8 cellular contexts compared by ENCODE assay signal in the genomic region with DNA sequence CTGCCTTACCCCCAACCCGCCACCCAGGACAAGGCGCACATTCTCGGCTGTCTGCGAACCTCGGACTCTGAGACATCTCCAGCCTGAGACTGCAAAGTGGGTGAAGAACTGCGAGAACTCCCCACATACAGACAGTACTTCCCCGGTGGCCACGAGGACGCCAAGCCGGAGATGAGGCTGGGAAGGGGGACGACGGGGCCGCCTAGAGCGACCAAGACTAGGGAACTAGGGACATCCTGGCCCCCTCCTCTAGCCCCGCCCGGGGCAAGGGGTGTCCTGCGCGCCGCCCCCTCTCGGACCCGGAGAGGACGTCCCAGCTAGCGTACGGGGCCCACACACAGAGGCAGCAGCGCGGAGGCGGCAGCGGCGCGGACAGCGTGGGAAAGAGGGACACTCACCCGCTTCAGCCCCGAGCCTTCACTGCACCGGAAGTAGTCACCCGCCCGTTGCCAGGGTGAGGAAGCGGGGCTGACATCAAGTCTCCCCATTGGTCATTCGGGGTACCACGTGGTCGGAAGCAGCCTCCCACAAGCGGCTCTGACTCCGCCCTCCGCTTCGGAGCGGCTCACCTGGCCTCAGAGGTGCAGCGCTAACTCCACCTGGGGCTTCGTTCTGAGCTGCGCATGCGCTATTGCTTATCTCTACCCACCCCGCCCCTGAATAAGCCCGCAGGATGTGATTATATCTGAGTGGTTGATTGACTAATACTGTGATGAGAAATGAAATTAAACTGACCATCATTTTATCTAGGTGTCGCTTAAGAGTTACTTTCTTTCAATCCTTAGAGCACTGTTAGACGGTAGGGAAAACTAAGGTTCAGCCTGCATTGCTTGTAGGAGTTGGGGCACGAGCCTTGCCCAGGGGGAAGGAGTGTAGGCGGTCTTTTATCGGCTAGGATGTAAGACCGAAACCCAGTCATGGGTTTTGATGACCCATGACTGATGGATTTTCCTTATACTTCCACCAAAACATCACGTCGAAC. TPM values are rescaled to one million over a fixed set of nuclear protein-coding genes. Genes with fewer than 3 reads are reported as not detected.
A peak's percentile ranks its signal among the peaks of the same experiment; 100 is the strongest.
DNase-seq lines count a peak whose midpoint lies in the region; ATAC-seq, FAIRE-seq and TF ChIP-seq lines count a peak whose summit lies in the region.

A gene with protein sequence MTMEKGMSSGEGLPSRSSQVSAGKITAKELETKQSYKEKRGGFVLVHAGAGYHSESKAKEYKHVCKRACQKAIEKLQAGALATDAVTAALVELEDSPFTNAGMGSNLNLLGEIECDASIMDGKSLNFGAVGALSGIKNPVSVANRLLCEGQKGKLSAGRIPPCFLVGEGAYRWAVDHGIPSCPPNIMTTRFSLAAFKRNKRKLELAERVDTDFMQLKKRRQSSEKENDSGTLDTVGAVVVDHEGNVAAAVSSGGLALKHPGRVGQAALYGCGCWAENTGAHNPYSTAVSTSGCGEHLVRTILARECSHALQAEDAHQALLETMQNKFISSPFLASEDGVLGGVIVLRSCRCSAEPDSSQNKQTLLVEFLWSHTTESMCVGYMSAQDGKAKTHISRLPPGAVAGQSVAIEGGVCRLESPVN (minus strand): TSS at position 437 of the 982 bp plus-strand sequence. CDS start 8,854 bp downstream, outside the sequence.

- peak; percentile 7 for TF ChIP-seq CTCF in progenitor cell of endocrine pancreas (IDR thresholded peaks at IDR 0.05; ENCODE audit: unreplicated experiment)

- H3K4me1 Mint-ChIP-seq in T-cell (peaks cover 18 to 26% (median 22%) of the 10 kb centered on the region in 3 donors), progenitor cell of endocrine pancreas (ENCODE audit: low read depth) (peaks cover 18% of the 10 kb centered on the region)

- H3K27ac Mint-ChIP-seq in T-cell, result peak within 1 kb of the TSS; percentile 65 to 77
- peak within 1 kb of the TSS; percentile 95 for H3K27ac Mint-ChIP-seq in progenitor cell of endocrine pancreas

- peaks cover 4% of the 10 kb centered on the region for H3K36me3 Mint-ChIP-seq in T-cell
- peaks cover 3% of the 10 kb centered on the region for H3K36me3 Mint-ChIP-seq in progenitor cell of endocrine pancreas (ENCODE audit: insufficient read depth)

- no peaks in the 10 kb centered on the region for H3K9me3 Mint-ChIP-seq in T-cell
- H3K9me3 Mint-ChIP-seq in progenitor cell of endocrine pancreas (ENCODE audit: low read depth), result no peaks in the 10 kb centered on the region

- ATAC-seq in HG02840 (IDR thresholded peaks at IDR 0.05; ENCODE audit: low FRiP score, unreplicated experiment) (peak; percentile 100), T-cell (replicated peaks in 1 of 4) (peak; percentile 99 to 100 (median 100)), left cardiac atrium (peak; percentile 100)

- TF ChIP-seq POLR2A in GM12891 (IDR thresholded peaks at IDR 0.05; ENCODE audit: low read depth, low read length), result peak; percentile 48; the same call in 1 of the 2 replicates

- H3K4me3 Mint-ChIP-seq in T-cell (peak within 1 kb of the TSS; percentile 85 to 89 (median 88)), progenitor cell of endocrine pancreas (ENCODE audit: low read depth) (peak within 1 kb of the TSS; percentile 91)

- peak; percentile 100 for FAIRE-seq in GM12891 (lab: Jason Lieb, UNC)

- CTCF ChIA-PET in T-cell (lab: Charles Lee), result no interaction called here

- peak; percentile 86 for DNase-seq in GM12891 (ENCODE audit: insufficient read length, low spot score)
- peak; percentile 85 for DNase-seq in NCI-H1436 treated with DMSO at 0.1 percent for 48 hours (lab: John Stamatoyannopoulos, UW)
- peak; percentile 93 to 99 (median 97) for DNase-seq in T-cell
- peak; percentile 90 for DNase-seq in amniotic stem cell (lab: John Stamatoyannopoulos, UW)
- DNase-seq in left cardiac atrium, result peak; percentile 96
- peak; percentile 97 for DNase-seq in progenitor cell of endocrine pancreas (ENCODE audit: low spot score, unreplicated experiment)
- DNase-seq in ureter (ENCODE audit: low spot score), result peak; percentile 97

- intact Hi-C loops in left cardiac atrium (cut with DNase I), result no loop called here

- H3K27me3 Mint-ChIP-seq in T-cell (peaks cover 3 to 8% of the 10 kb centered on the region in 2 donors), progenitor cell of endocrine pancreas (peaks cover 13% of the 10 kb centered on the region)

- POLR2A ChIA-PET in T-cell (lab: Charles Lee), result no interaction called here

TF ChIP-seq in GM12891, 5 proteins besides CTCF, POLR2A, EP300 and RAD21:
- TF ChIP-seq POU2F2 (IDR thresholded peaks at IDR 0.05; ENCODE audit: low read depth, low read length) (peak; percentile 49; the same call in 1 of the 2 replicates), POLR2AphosphoS5 (IDR thresholded peaks at IDR 0.05; ENCODE audit: low read depth, low read length) (peak; percentile 73), TAF1 (IDR thresholded peaks at IDR 0.05; ENCODE audit: low read depth, low read length) (peak; percentile 85), SPI1 (IDR thresholded peaks at IDR 0.05; ENCODE audit: low read depth, low read length) (no peak), PAX5 (IDR thresholded peaks at IDR 0.05; ENCODE audit: insufficient read depth, low read length, severe bottlenecking) (no peak)
TF ChIP-seq in GM12891: peak in this region for 3.

RNA-seq across cellular contexts. Expression of the gene that starts here (rescaled TPM):
- polyA plus RNA-seq in GM12891 (2012; ENCODE audit: low read depth, missing spikeins), result 5.5 TPM
- total RNA-seq in T-cell, result 10 to 100 TPM; 11.2 to 19.4 (median 13.8) TPM
- 10 to 100 TPM in 1 of 2 donors, 1 to 10 TPM in 1; 5.7 to 13.8 TPM for total RNA-seq in left cardiac atrium
- total RNA-seq in progenitor cell of endocrine pancreas, result 18.6 and 22.4 TPM in 2 replicates
- 24.0 TPM for total RNA-seq in ureter

Comparison
In these comparisons a context has a peak if more than half of its experiments do, and no peak if none do; other contexts are left out.
1. Peak in every context shown above with its lines: DNase-seq and ATAC-seq.